18 cellular contexts compared by ENCODE assay signal in the genomic region with DNA sequence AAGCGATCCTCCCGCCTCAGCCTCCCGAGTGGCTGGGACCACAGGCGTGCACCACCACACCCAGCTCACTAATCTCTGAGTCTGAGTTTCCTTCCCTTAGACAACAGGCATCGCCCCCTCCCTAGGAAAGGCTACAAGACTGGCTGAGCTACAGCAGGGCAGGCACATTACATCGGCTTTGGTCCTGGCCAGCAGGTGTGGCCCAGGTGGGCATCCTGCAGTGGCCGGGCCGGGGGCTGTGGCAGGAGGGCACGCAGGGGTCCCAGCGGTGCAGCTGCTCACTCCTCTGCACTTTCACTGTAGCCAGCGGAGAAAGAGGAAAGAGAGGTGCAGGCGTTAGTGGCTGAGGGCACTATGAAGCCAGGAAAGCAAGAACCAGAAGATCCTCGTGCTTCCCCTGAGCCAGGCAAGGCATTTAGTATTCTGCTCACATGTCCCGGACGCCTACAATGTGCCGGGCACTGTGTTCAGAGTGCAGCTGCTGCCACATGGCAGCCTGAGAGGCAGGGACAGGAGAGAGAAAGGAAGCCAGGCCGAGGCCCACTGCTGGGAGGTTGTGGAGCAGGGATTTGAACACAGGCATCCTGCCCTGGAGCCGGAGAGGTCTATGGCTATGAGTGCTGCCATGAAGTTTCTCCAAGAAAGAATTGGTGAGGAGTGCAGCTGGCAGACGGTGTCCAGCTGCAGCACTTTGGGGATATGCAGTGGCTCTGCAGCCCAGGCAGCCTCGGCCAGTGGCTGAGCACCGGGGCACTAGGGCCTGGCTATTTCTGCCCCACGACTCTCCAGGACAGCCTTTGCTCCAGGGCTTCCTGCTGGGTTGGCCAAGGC. TPM values are rescaled to one million over a fixed set of nuclear protein-coding genes. Genes with fewer than 3 reads are reported as not detected.
DNase-seq lines count a peak whose midpoint lies in the region; ATAC-seq and TF ChIP-seq lines count a peak whose summit lies in the region.
"Had no signal": no experiment of that assay in that cellular context is flagged by ENCODE, and none has a peak within 500 bp of the region (broad histone marks: within the 10 kb centered on the region; RNA-seq: fewer than 3 reads in every experiment).

No MANE protein-coding gene starts in this region.

- H3K36me3 Mint-ChIP-seq in activated CD4-positive, alpha-beta memory T cell treated with anti-CD3 and anti-CD28 coated beads for 36 hours, result no peaks in the 10 kb centered on the region
- H3K36me3 Mint-ChIP-seq in activated CD4-positive, alpha-beta memory T cell treated with anti-CD3 and anti-CD28 coated beads, Interleukin-2, amount 10 ng/mL, durations not matched to agents 7 days and 5 days (ENCODE audit: low read depth), result no peaks in the 10 kb centered on the region
- H3K36me3 Mint-ChIP-seq in chondrocyte (ENCODE audit: low read depth), result no peaks in the 10 kb centered on the region
- no peaks in the 10 kb centered on the region for H3K36me3 Mint-ChIP-seq in activated CD8-positive, alpha-beta T cell treated with anti-CD3 and anti-CD28 coated beads for 36 hours (ENCODE audit: low read depth)

- ATAC-seq in right cardiac atrium (no peak), HG03442 (IDR thresholded peaks at IDR 0.05; ENCODE audit: unreplicated experiment) (no peak)
- no peak for ATAC-seq in activated CD8-positive, alpha-beta T cell treated with anti-CD3 and anti-CD28 coated beads for 36 hours

- no peak for TF ChIP-seq EP300 in sigmoid colon (IDR thresholded peaks at IDR 0.05)

- no peaks in the 10 kb centered on the region for H3K9me3 Mint-ChIP-seq in activated CD4-positive, alpha-beta memory T cell treated with anti-CD3 and anti-CD28 coated beads for 36 hours
- no peaks in the 10 kb centered on the region for H3K9me3 Mint-ChIP-seq in activated CD4-positive, alpha-beta memory T cell treated with anti-CD3 and anti-CD28 coated beads, Interleukin-2, amount 10 ng/mL, durations not matched to agents 7 days and 5 days
- H3K9me3 Mint-ChIP-seq in chondrocyte (ENCODE audit: low read depth), result no peaks in the 10 kb centered on the region
- H3K9me3 Mint-ChIP-seq in activated CD8-positive, alpha-beta T cell treated with anti-CD3 and anti-CD28 coated beads for 36 hours, result no peaks in the 10 kb centered on the region

- H3K27ac ChIP-seq in right cardiac atrium (ENCODE audit: low read length) (no peak overlapping the region), sigmoid colon (no peak overlapping the region)
- H3K27ac ChIP-seq: 22Rv1 had no signal

- POLR2A ChIA-PET in activated CD4-positive, alpha-beta memory T cell treated with anti-CD3 and anti-CD28 coated beads for 36 hours (lab: Charles Lee), result no interaction called here
- POLR2A ChIA-PET in activated CD4-positive, alpha-beta memory T cell treated with anti-CD3 and anti-CD28 coated beads, Interleukin-2, amount 10 ng/mL, durations not matched to agents 7 days and 5 days (lab: Charles Lee), result no interaction called here
- POLR2A ChIA-PET in activated CD8-positive, alpha-beta T cell treated with anti-CD3 and anti-CD28 coated beads for 36 hours (lab: Charles Lee), result no interaction called here

- H3K4me1 Mint-ChIP-seq in activated CD4-positive, alpha-beta memory T cell treated with anti-CD3 and anti-CD28 coated beads for 36 hours (ENCODE audit: low read depth), result no peaks in the 10 kb centered on the region
- H3K4me1 Mint-ChIP-seq in activated CD4-positive, alpha-beta memory T cell treated with anti-CD3 and anti-CD28 coated beads, Interleukin-2, amount 10 ng/mL, durations not matched to agents 7 days and 5 days, result no peaks in the 10 kb centered on the region
- no peaks in the 10 kb centered on the region for H3K4me1 Mint-ChIP-seq in chondrocyte (ENCODE audit: low read depth)
- H3K4me1 Mint-ChIP-seq in activated CD8-positive, alpha-beta T cell treated with anti-CD3 and anti-CD28 coated beads for 36 hours (ENCODE audit: low read depth), result no peaks in the 10 kb centered on the region

- no peaks in the 10 kb centered on the region for H3K27me3 ChIP-seq in right cardiac atrium (ENCODE audit: control insufficient read depth, insufficient read depth)
- no peaks in the 10 kb centered on the region for H3K27me3 ChIP-seq in sigmoid colon

- H3K36me3 ChIP-seq in sigmoid colon, result no peaks in the 10 kb centered on the region

- TF ChIP-seq CTCF in chondrocyte (IDR thresholded peaks at IDR 0.05) (no peak), sigmoid colon (IDR thresholded peaks at IDR 0.05) (no peak)
- TF ChIP-seq CTCF in activated CD8-positive, alpha-beta T cell treated with anti-CD3 and anti-CD28 coated beads for 36 hours (IDR thresholded peaks at IDR 0.05), result no peak

- H3K4me1 ChIP-seq in right cardiac atrium (ENCODE audit: control insufficient read depth, insufficient read depth, low read length) (no peaks in the 10 kb centered on the region), sigmoid colon (peaks cover 0 to 4% (median 0%) of the 10 kb centered on the region in 4 donors)

- peak; percentile 4 for DNase-seq in activated CD4-positive, alpha-beta memory T cell treated with anti-CD3 and anti-CD28 coated beads for 36 hours
- DNase-seq in activated CD4-positive, alpha-beta memory T cell treated with anti-CD3 and anti-CD28 coated beads, Interleukin-2, amount 10 ng/mL, durations not matched to agents 7 days and 5 days, result no peak
- peak; percentile 89 for DNase-seq in chondrocyte (ENCODE audit: low spot score)
- peak in 2 of 3 donors; percentile 30 to 45 for DNase-seq in right cardiac atrium
- DNase-seq in sigmoid colon, result peak; percentile 46
- DNase-seq in activated CD8-positive, alpha-beta T cell treated with anti-CD3 and anti-CD28 coated beads for 36 hours, result no peak
- DNase-seq in NCI-H1092 treated with DMSO at 0.1 percent for 48 hours (lab: John Stamatoyannopoulos, UW), result no peak
- DNase-seq: C1 segment of cervical spinal cord, DMS 273 treated with DMSO at 0.1 percent for 48 hours, Karpas-422, MM.1S, NCI-H1105 treated with DMSO at 0.1 percent for 48 hours, NCI-H1930, NCI-H2171 treated with DMSO at 0.1 percent for 48 hours, NCI-H82 had no signal

- peaks cover 3% of the 10 kb centered on the region for H3K27me3 Mint-ChIP-seq in activated CD4-positive, alpha-beta memory T cell treated with anti-CD3 and anti-CD28 coated beads for 36 hours
- no peaks in the 10 kb centered on the region for H3K27me3 Mint-ChIP-seq in activated CD4-positive, alpha-beta memory T cell treated with anti-CD3 and anti-CD28 coated beads, Interleukin-2, amount 10 ng/mL, durations not matched to agents 7 days and 5 days
- H3K27me3 Mint-ChIP-seq in chondrocyte (ENCODE audit: low read depth), result peaks cover 7% of the 10 kb centered on the region
- H3K27me3 Mint-ChIP-seq in activated CD8-positive, alpha-beta T cell treated with anti-CD3 and anti-CD28 coated beads for 36 hours, result no peaks in the 10 kb centered on the region

- intact Hi-C loops in activated CD4-positive, alpha-beta memory T cell treated with anti-CD3 and anti-CD28 coated beads for 36 hours (cut with micrococcal nuclease), result no loop called here
- intact Hi-C loops in right cardiac atrium (cut with DNase I) (no loop called here), sigmoid colon (cut with DNase I) (no loop called here)
- intact Hi-C loops in activated CD8-positive, alpha-beta T cell treated with anti-CD3 and anti-CD28 coated beads for 36 hours (cut with micrococcal nuclease), result no loop called here

- no peak overlapping the region for H3K4me3 ChIP-seq in right cardiac atrium (ENCODE audit: low read length)
- H3K4me3 ChIP-seq in sigmoid colon, result no peak overlapping the region

- TF ChIP-seq POLR2A in sigmoid colon (IDR thresholded peaks at IDR 0.05), result no peak

- CTCF ChIA-PET in activated CD4-positive, alpha-beta memory T cell treated with anti-CD3 and anti-CD28 coated beads for 36 hours (lab: Charles Lee), result interaction anchor here (1.1 kb wide), 1 partner anchor 8 kb away, joined by 5 read pairs; no protein-coding TSS in a partner anchor
- CTCF ChIA-PET in activated CD4-positive, alpha-beta memory T cell treated with anti-CD3 and anti-CD28 coated beads, Interleukin-2, amount 10 ng/mL, durations not matched to agents 7 days and 5 days (lab: Charles Lee), result interaction anchor here (1.4 kb wide), 1 partner anchor 9 kb away, joined by 3 read pairs; no protein-coding TSS in a partner anchor
- CTCF ChIA-PET in activated CD8-positive, alpha-beta T cell treated with anti-CD3 and anti-CD28 coated beads for 36 hours (lab: Charles Lee), result no interaction called here

- H3K27ac Mint-ChIP-seq in activated CD4-positive, alpha-beta memory T cell treated with anti-CD3 and anti-CD28 coated beads for 36 hours, result no peak overlapping the region
- H3K27ac Mint-ChIP-seq in activated CD4-positive, alpha-beta memory T cell treated with anti-CD3 and anti-CD28 coated beads, Interleukin-2, amount 10 ng/mL, durations not matched to agents 7 days and 5 days, result no peak overlapping the region
- no peak overlapping the region for H3K27ac Mint-ChIP-seq in chondrocyte (ENCODE audit: unreplicated experiment)
- H3K27ac Mint-ChIP-seq in activated CD8-positive, alpha-beta T cell treated with anti-CD3 and anti-CD28 coated beads for 36 hours, result no peak overlapping the region

- H3K4me3 Mint-ChIP-seq in activated CD4-positive, alpha-beta memory T cell treated with anti-CD3 and anti-CD28 coated beads for 36 hours, result no peak overlapping the region
- H3K4me3 Mint-ChIP-seq in activated CD4-positive, alpha-beta memory T cell treated with anti-CD3 and anti-CD28 coated beads, Interleukin-2, amount 10 ng/mL, durations not matched to agents 7 days and 5 days, result no peak overlapping the region
- no peak overlapping the region for H3K4me3 Mint-ChIP-seq in chondrocyte (ENCODE audit: unreplicated experiment)
- no peak overlapping the region for H3K4me3 Mint-ChIP-seq in activated CD8-positive, alpha-beta T cell treated with anti-CD3 and anti-CD28 coated beads for 36 hours

- no peaks in the 10 kb centered on the region for H3K9me3 ChIP-seq in right cardiac atrium (ENCODE audit: control insufficient read depth, low read length)
- H3K9me3 ChIP-seq in sigmoid colon, result peaks cover 0 to 3% (median 0%) of the 10 kb centered on the region in 4 donors

- WGBS in right cardiac atrium, result 79% methylated on average over 22 of the region's 22 CpGs
- WGBS in sigmoid colon, 2 donors, result 83 to 85% methylated on average over 22 of the region's 22 CpGs

RNA-seq across cellular contexts. Expression of gene GRIP2, which starts 22.3 kb away (rescaled TPM):
- total RNA-seq in activated CD4-positive, alpha-beta memory T cell treated with anti-CD3 and anti-CD28 coated beads for 36 hours, result not detected
- total RNA-seq in activated CD4-positive, alpha-beta memory T cell treated with anti-CD3 and anti-CD28 coated beads, Interleukin-2, amount 10 ng/mL, durations not matched to agents 7 days and 5 days, result under 1 TPM; 0.08 to 0.35 TPM
- 0.20 to 0.63 TPM in 2 of 3 replicates, not detected in the other for total RNA-seq in chondrocyte
- total RNA-seq in right cardiac atrium, result 10 to 100 TPM in 3 of 4 donors, 1 to 10 TPM in 1; 8.7 to 14.5 (median 13.0) TPM
- polyA plus RNA-seq in right cardiac atrium, result 9.9 TPM
- 1 to 10 TPM in 2 of 4 donors, under 1 TPM in 2; 0.16 to 1.7 (median 0.87) TPM for total RNA-seq in sigmoid colon
- polyA plus RNA-seq in sigmoid colon, result under 1 TPM; under 0.01 to 0.90 (median 0.23) TPM
- total RNA-seq in activated CD8-positive, alpha-beta T cell treated with anti-CD3 and anti-CD28 coated beads for 36 hours, result not detected
- total RNA-seq: Daoy had no signal

Comparison
In these comparisons a context has a peak if more than half of its experiments do, and no peak if none do; other contexts are left out.
1. DNase-seq: peak in activated CD4-positive, alpha-beta memory T cell treated with anti-CD3 and anti-CD28 coated beads for 36 hours (single experiment), chondrocyte (single experiment), right cardiac atrium (2 of 3) and sigmoid colon (single experiment); none in activated CD4-positive, alpha-beta memory T cell treated with anti-CD3 and anti-CD28 coated beads, Interleukin-2, amount 10 ng/mL, durations not matched to agents 7 days and 5 days (single experiment), activated CD8-positive, alpha-beta T cell treated with anti-CD3 and anti-CD28 coated beads for 36 hours (single experiment) and NCI-H1092 treated with DMSO at 0.1 percent for 48 hours (single experiment).